ENCODE assay signal across 14 cellular contexts in the genomic region with DNA sequence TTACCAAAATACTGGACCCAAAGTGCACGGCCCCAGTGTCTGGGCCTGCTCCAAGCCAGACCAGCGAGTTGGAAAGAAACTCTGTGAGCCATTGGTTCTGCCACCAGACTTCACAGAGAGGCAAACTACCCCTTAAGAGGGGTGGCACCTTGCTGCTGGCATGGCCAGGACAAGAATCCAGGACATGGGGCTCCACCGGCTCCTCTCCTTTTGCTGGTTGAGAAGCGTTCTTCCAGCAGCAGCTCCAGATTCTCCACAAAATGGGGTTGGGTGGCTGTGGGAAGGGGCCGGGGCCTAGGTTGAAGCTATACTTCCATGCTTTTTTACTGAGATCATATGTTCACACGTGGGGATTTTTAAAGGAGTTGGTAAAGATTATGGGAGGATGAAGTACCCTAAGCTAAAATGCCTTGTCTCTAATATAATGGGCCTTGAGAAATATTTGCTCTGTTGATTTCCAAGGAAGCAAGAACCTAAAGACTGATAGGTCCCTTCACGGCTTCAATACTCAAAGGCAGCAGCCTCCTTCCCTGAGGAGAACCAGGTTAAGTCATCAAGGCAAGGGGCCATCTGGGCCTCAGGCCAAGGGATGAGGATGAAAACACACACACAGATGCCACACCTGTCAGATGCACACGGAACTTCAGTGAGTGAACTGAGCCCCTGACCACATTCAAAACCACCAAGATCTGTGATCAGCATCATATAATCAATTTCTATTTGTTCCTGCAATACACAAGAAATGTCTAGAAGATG. TPM values are rescaled to one million over a fixed set of nuclear protein-coding genes. Genes with fewer than 3 reads are reported as not detected.
DNase-seq lines count a peak whose midpoint lies in the region; ATAC-seq lines count a peak whose summit lies in the region.
"Had no signal": no experiment of that assay in that cellular context is flagged by ENCODE, and none has a peak within 500 bp of the region (broad histone marks: within the 10 kb centered on the region; RNA-seq: fewer than 3 reads in every experiment).

No MANE protein-coding gene starts in this region.

- peak overlapping the region; percentile 26 for H3K56ac ChIP-seq in mesendoderm (ENCODE audit: low read length)

- no peak overlapping the region for H3K18ac ChIP-seq in mesendoderm (ENCODE audit: low read length)

- no peak overlapping the region for H4K5ac ChIP-seq in mesendoderm (ENCODE audit: low read length)

- no CpG with 5 or more reads among the region's 8 CpGs for WGBS in mesendoderm (ENCODE audit: extremely low coverage, insufficient coverage, low lambda C conversion rate)

- H3K4me1 ChIP-seq in adipocyte (ENCODE audit: control insufficient read depth, insufficient read depth, low read length): peaks cover 70% of the 10 kb centered on the region
- H3K4me1 ChIP-seq in mesendoderm (ENCODE audit: control insufficient read depth, low read depth, low read length): peaks cover 4% of the 10 kb centered on the region

- H3K4me3 ChIP-seq in adipocyte (ENCODE audit: low read length) (peak overlapping the region; percentile 99), mesendoderm (ENCODE audit: low read length) (no peak overlapping the region)
- H3K4me3 ChIP-seq: colonic mucosa, SJSA1 had no signal

- no peak overlapping the region for H3K4me2 ChIP-seq in mesendoderm (ENCODE audit: low read length)

- H3K36me3 ChIP-seq in adipocyte (ENCODE audit: control insufficient read depth, insufficient read depth, low read length, severe bottlenecking): peaks cover 14% of the 10 kb centered on the region
- H3K36me3 ChIP-seq in mesendoderm (ENCODE audit: control insufficient read depth, insufficient read depth, low read length): no peaks in the 10 kb centered on the region
- H3K36me3 ChIP-seq: colonic mucosa, esophagus squamous epithelium had no signal

- peak; percentile 87 for DNase-seq in NCI-H1694 (lab: John Stamatoyannopoulos, UW)
- no peak for DNase-seq in NCI-H1694 treated with DMSO at 0.1 percent for 48 hours (lab: John Stamatoyannopoulos, UW)
- DNase-seq in adipocyte (ENCODE audit: low read depth): no peak
- no peak for DNase-seq in mesendoderm
- peak; percentile 45 for DNase-seq in superior temporal gyrus (ENCODE audit: extremely low spot score)
- DNase-seq in left colon: no peak
- no peak for DNase-seq in COLO829 (ENCODE audit: low spot score)
- no peak for DNase-seq in NCI-H345 (lab: John Stamatoyannopoulos, UW)
- DNase-seq: colonic mucosa, DMS79, esophagus squamous epithelium, midbrain, NCI-H1436 had no signal

- peak overlapping the region; percentile 32 for H3K23ac ChIP-seq in mesendoderm (ENCODE audit: low read length)

- peaks cover 20% of the 10 kb centered on the region for H3K79me1 ChIP-seq in mesendoderm (ENCODE audit: low read length)

- no peaks in the 10 kb centered on the region for H3K27me3 ChIP-seq in adipocyte (replicated peaks; ENCODE audit: control insufficient read depth, insufficient read depth, low read length)
- no peaks in the 10 kb centered on the region for H3K27me3 ChIP-seq in mesendoderm (ENCODE audit: insufficient read depth, low read length, poor library complexity)
- H3K27me3 ChIP-seq: colonic mucosa, SJSA1 had no signal

- no peak overlapping the region for H3K4ac ChIP-seq in mesendoderm (ENCODE audit: low read depth, low read length)

- H3K79me2 ChIP-seq in mesendoderm (ENCODE audit: control insufficient read depth, insufficient read depth, low read length): peaks cover 18% of the 10 kb centered on the region

- H4K8ac ChIP-seq in mesendoderm (ENCODE audit: low read depth, low read length): no peak overlapping the region

- H2BK15ac ChIP-seq in mesendoderm (replicated peaks; ENCODE audit: low read depth): no peak overlapping the region

- intact Hi-C loops in left colon (cut with DNase I, micrococcal nuclease): no loop called here

- H3K9me3 ChIP-seq in adipocyte (ENCODE audit: control insufficient read depth, low read length): no peaks in the 10 kb centered on the region
- H3K9me3 ChIP-seq: colonic mucosa, esophagus squamous epithelium, SJSA1 had no signal

- H3K27ac ChIP-seq in mesendoderm (ENCODE audit: low read depth, low read length): no peak overlapping the region
- H3K27ac ChIP-seq: colonic mucosa, SJSA1 had no signal

- H3K9ac ChIP-seq in adipocyte (ENCODE audit: low read length) (peak overlapping the region; percentile 100), mesendoderm (ENCODE audit: low read length) (no peak overlapping the region)

- no peak overlapping the region for H2AK5ac ChIP-seq in mesendoderm (ENCODE audit: low read length)

- no peak overlapping the region for H2BK120ac ChIP-seq in mesendoderm (ENCODE audit: low read depth, low read length)

- H2BK5ac ChIP-seq in mesendoderm (ENCODE audit: low read length): no peak overlapping the region

- ATAC-seq in left colon: no peak

RNA-seq across cellular contexts. Expression of gene C1orf198, which starts 3.1 kb away (rescaled TPM):
- polyA plus RNA-seq in mesendoderm (2013, experiment 1 of 2): 29.8 TPM
- 29.2 TPM for polyA plus RNA-seq in mesendoderm (2013, experiment 2 of 2)
- total RNA-seq in left colon: 10 to 100 TPM; 14.4 to 16.6 TPM

Comparison
In these comparisons a context has a peak if more than half of its experiments do, and no peak if none do; other contexts are left out.
1. DNase-seq: peak in NCI-H1694 (single experiment) and superior temporal gyrus (single experiment); none in NCI-H1694 treated with DMSO at 0.1 percent for 48 hours (single experiment), adipocyte (single experiment), mesendoderm (single experiment), left colon (0 of 2), COLO829 (single experiment) and NCI-H345 (single experiment).